In the genomic region with DNA sequence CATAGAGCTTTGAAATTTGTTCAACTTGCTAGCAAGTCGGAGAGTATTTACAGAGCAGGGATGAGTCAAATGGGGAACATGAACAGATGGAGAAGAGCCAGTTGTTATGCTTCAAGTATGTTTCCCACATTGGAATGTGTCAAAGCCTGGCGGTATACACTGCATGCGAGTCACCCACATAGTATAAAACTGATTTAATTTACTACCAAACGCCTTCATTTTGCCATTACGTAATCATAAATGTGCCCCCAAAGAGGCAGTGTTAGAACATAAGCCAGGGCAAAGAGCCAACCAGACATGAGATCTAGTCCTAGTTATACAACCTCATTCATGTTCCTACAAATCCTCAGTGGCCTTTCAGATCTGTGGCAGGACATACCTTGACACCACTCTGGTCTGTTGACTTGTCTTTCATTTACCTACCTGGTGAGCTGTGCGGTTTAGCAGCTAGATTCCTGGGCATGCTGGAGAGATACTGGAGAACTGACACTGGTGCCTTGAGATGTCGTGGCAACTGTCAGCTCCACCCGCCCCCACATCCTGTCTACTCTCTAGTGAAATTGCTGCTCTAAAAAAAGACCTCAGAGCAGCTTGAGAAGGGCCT, we compare ENCODE assay signal across 9 cellular contexts. TPM values are rescaled to one million over a fixed set of nuclear protein-coding genes. Genes with fewer than 3 reads are reported as not detected.
DNase-seq lines count a peak whose midpoint lies in the region; ATAC-seq and TF ChIP-seq lines count a peak whose summit lies in the region.
"Had no signal": no experiment of that assay in that cellular context is flagged by ENCODE, and none has a peak within 500 bp of the region (broad histone marks: within the 10 kb centered on the region; RNA-seq: fewer than 3 reads in every experiment).

No MANE protein-coding gene starts in this region.

- no peaks in the 10 kb centered on the region for H3K27me3 ChIP-seq in CD8-positive, alpha-beta T cell (ENCODE audit: insufficient read depth, low read length)
- H3K27me3 ChIP-seq in SJCRH30 = no peaks in the 10 kb centered on the region

- peaks cover 16% of the 10 kb centered on the region for H3K4me1 Mint-ChIP-seq in CD8-positive, alpha-beta T cell (ENCODE audit: low read depth)
- peaks cover 12% of the 10 kb centered on the region for H3K4me1 Mint-ChIP-seq in type B pancreatic cell (ENCODE audit: unreplicated experiment)

- CTCF ChIA-PET in CD8-positive, alpha-beta T cell (lab: Charles Lee) = interaction anchor here (1.7 to 1.9 kb wide), 2 partner anchors 15 to 19 kb away, joined by 5 read pairs; no protein-coding TSS in a partner anchor

- H3K27ac Mint-ChIP-seq in CD8-positive, alpha-beta T cell = peak overlapping the region; percentile 79
- no peak overlapping the region for H3K27ac Mint-ChIP-seq in type B pancreatic cell

- H3K36me3 ChIP-seq in CD8-positive, alpha-beta T cell (ENCODE audit: insufficient read depth, low read length) = no peaks in the 10 kb centered on the region
- no peaks in the 10 kb centered on the region for H3K36me3 ChIP-seq in SJCRH30

- H3K27me3 Mint-ChIP-seq in CD8-positive, alpha-beta T cell (ENCODE audit: low read depth) = no peaks in the 10 kb centered on the region
- no peaks in the 10 kb centered on the region for H3K27me3 Mint-ChIP-seq in type B pancreatic cell

- TF ChIP-seq CTCF in CD8-positive, alpha-beta T cell (IDR thresholded peaks at IDR 0.05) = no peak
- TF ChIP-seq CTCF in type B pancreatic cell (conservative IDR thresholded peaks at IDR 0.05) = no peak

- peak in 3 of 7 experiments; percentile 33 to 64 (median 38) for DNase-seq in CD8-positive, alpha-beta T cell
- peak; percentile 80 to 84 for DNase-seq in SJCRH30
- peak; percentile 2 for DNase-seq in effector CD8-positive, alpha-beta T cell (lab: John Stamatoyannopoulos, UW)
- DNase-seq in stimulated activated CD4-positive, alpha-beta T cell treated with anti-CD3 and anti-CD28 coated beads, Interleukin-4, amount 100 ng/mL, for 24 hours = peak; percentile 25
- no peak for DNase-seq in NCI-H187 (lab: John Stamatoyannopoulos, UW)
- no peak for DNase-seq in type B pancreatic cell (ENCODE audit: extremely low spot score, unreplicated experiment)

- no peak overlapping the region for H3K27ac ChIP-seq in CD8-positive, alpha-beta T cell (ENCODE audit: low read depth, low read length)
- H3K27ac ChIP-seq in SJCRH30 = peak overlapping the region; percentile 92
- H3K27ac ChIP-seq: dorsolateral prefrontal cortex had no signal

- intact Hi-C loops in CD8-positive, alpha-beta T cell (cut with DNase I, micrococcal nuclease) = no loop called here

- POLR2A ChIA-PET in CD8-positive, alpha-beta T cell (lab: Charles Lee) = interaction anchor here (0.7 kb wide), 1 partner anchor 1238 kb away, joined by 3 read pairs; no protein-coding TSS in a partner anchor

- H3K9me3 ChIP-seq in CD8-positive, alpha-beta T cell (ENCODE audit: low read length) = no peaks in the 10 kb centered on the region
- H3K9me3 ChIP-seq in SJCRH30 (replicated peaks) = no peaks in the 10 kb centered on the region

- H3K4me1 ChIP-seq in CD8-positive, alpha-beta T cell (ENCODE audit: insufficient read depth, low read length) = peaks cover 11% of the 10 kb centered on the region
- peaks cover 24% of the 10 kb centered on the region for H3K4me1 ChIP-seq in SJCRH30

- no peaks in the 10 kb centered on the region for H3K9me3 Mint-ChIP-seq in CD8-positive, alpha-beta T cell
- H3K9me3 Mint-ChIP-seq in type B pancreatic cell = peaks cover 2% of the 10 kb centered on the region

- H3K36me3 Mint-ChIP-seq in CD8-positive, alpha-beta T cell = no peaks in the 10 kb centered on the region
- H3K36me3 Mint-ChIP-seq in type B pancreatic cell = peaks cover 1% of the 10 kb centered on the region

- H3K4me3 ChIP-seq in CD8-positive, alpha-beta T cell (ENCODE audit: low read depth, low read length) = peak overlapping the region; percentile 14
- H3K4me3 ChIP-seq in SJCRH30 = peak overlapping the region; percentile 9; the same call in 1 of the 2 replicates
- H3K4me3 ChIP-seq: dorsolateral prefrontal cortex had no signal

- ATAC-seq in CD8-positive, alpha-beta T cell = peak; percentile 82
- ATAC-seq in GM21737 (IDR thresholded peaks at IDR 0.05; ENCODE audit: unreplicated experiment) (peak; percentile 52), GM18517 (IDR thresholded peaks at IDR 0.05; ENCODE audit: unreplicated experiment) (no peak)

- H3K4me3 Mint-ChIP-seq in CD8-positive, alpha-beta T cell = peak overlapping the region; percentile 55
- H3K4me3 Mint-ChIP-seq in type B pancreatic cell = no peak overlapping the region

RNA-seq across cellular contexts. Expression of a gene that starts 21.7 kb away (rescaled TPM):
- not detected for total RNA-seq in CD8-positive, alpha-beta T cell
- 57.5 and 76.4 TPM in 2 replicates for total RNA-seq in SJCRH30 (2014; rRNA removed; shearing (Covaris generic))
- 18.7 and 109 TPM in 2 replicates for total RNA-seq in type B pancreatic cell (ENCODE audit: low replicate concordance)

Comparison
In these comparisons a context has a peak if more than half of its experiments do, and no peak if none do; other contexts are left out.
1. DNase-seq: peak in SJCRH30 (2 of 2), effector CD8-positive, alpha-beta T cell (single experiment) and stimulated activated CD4-positive, alpha-beta T cell treated with anti-CD3 and anti-CD28 coated beads, Interleukin-4, amount 100 ng/mL, for 24 hours (single experiment); none in NCI-H187 (0 of 2) and type B pancreatic cell (single experiment).
2. RNA of a gene that starts 21.7 kb away (total RNA-seq): 18.7 to 109 TPM in type B pancreatic cell and 57.5 to 76.4 TPM in SJCRH30; not detected in CD8-positive, alpha-beta T cell; every median in the first group is over 10 times any median in the second.